ENCODE assay signal across 22 cellular contexts in genomic region chr5:30736642-30737041, GRCh38.
DNase-seq lines count a peak whose midpoint lies in the region; ATAC-seq and TF ChIP-seq lines count a peak whose summit lies in the region.
"Had no signal": no experiment of that assay in that cellular context is flagged by ENCODE, and none has a peak within 500 bp of the region (broad histone marks: within the 10 kb centered on the region; RNA-seq: fewer than 3 reads in every experiment).

No MANE protein-coding gene starts in this region.

- no peak for TF ChIP-seq EP300 in suprapubic skin (IDR thresholded peaks at IDR 0.05)

- H3K9me3 Mint-ChIP-seq in activated T-helper 2 cell treated with anti-CD3 and anti-CD28 coated beads, Interferon-gamma antibody, Interleukin-2, Interleukin-4, amounts not matched to agents 10 μg/mL and 5 μg/mL and 100 μg/mL, durations not matched to agents 14 hours and 24 hours and 36 hours: peaks cover 33% of the 10 kb centered on the region

- H3K4me3 Mint-ChIP-seq in activated T-helper 2 cell treated with anti-CD3 and anti-CD28 coated beads, Interferon-gamma antibody, Interleukin-2, Interleukin-4, amounts not matched to agents 10 μg/mL and 5 μg/mL and 100 μg/mL, durations not matched to agents 14 hours and 24 hours and 36 hours (ENCODE audit: low read depth): no peak overlapping the region
- H3K4me3 Mint-ChIP-seq: CD4-positive, alpha-beta memory T cell had no signal

- no peaks in the 10 kb centered on the region for H3K27me3 Mint-ChIP-seq in activated T-helper 2 cell treated with anti-CD3 and anti-CD28 coated beads, Interferon-gamma antibody, Interleukin-2, Interleukin-4, amounts not matched to agents 10 μg/mL and 5 μg/mL and 100 μg/mL, durations not matched to agents 14 hours and 24 hours and 36 hours (ENCODE audit: low read depth)
- H3K27me3 Mint-ChIP-seq: CD4-positive, alpha-beta memory T cell had no signal

- ATAC-seq in mucosa of descending colon: no peak
- ATAC-seq: GM12878 had no signal

- intact Hi-C loops in activated T-helper 2 cell treated with anti-CD3 and anti-CD28 coated beads, Interferon-gamma antibody, Interleukin-2, Interleukin-4, amounts not matched to agents 10 μg/mL and 5 μg/mL and 100 μg/mL, durations not matched to agents 14 hours and 24 hours and 36 hours (cut with micrococcal nuclease): no loop called here
- intact Hi-C loops in mucosa of descending colon (cut with DNase I, micrococcal nuclease): no loop called here

- in situ Hi-C loops in astrocyte of the spinal cord (cut with HindIII; ENCODE audit: low sequenced_read_pairs): no loop called here

- H3K9me3 ChIP-seq in mucosa of descending colon: no peaks in the 10 kb centered on the region
- no peaks in the 10 kb centered on the region for H3K9me3 ChIP-seq in suprapubic skin
- H3K9me3 ChIP-seq: BLaER1 treated with 17β-estradiol and CSF1 and Interleukin-3, amounts not matched to agents 10 nM and 100 nM; Caco-2; HAP-1; Peyer's patch had no signal

- H3K36me3 Mint-ChIP-seq in activated T-helper 2 cell treated with anti-CD3 and anti-CD28 coated beads, Interferon-gamma antibody, Interleukin-2, Interleukin-4, amounts not matched to agents 10 μg/mL and 5 μg/mL and 100 μg/mL, durations not matched to agents 14 hours and 24 hours and 36 hours (ENCODE audit: low read depth): no peaks in the 10 kb centered on the region
- H3K36me3 Mint-ChIP-seq: CD4-positive, alpha-beta memory T cell had no signal

- H3K27ac Mint-ChIP-seq in activated T-helper 2 cell treated with anti-CD3 and anti-CD28 coated beads, Interferon-gamma antibody, Interleukin-2, Interleukin-4, amounts not matched to agents 10 μg/mL and 5 μg/mL and 100 μg/mL, durations not matched to agents 14 hours and 24 hours and 36 hours: no peak overlapping the region
- H3K27ac Mint-ChIP-seq: CD4-positive, alpha-beta memory T cell had no signal

- H3K4me1 ChIP-seq in mucosa of descending colon (ENCODE audit: low read depth) (no peaks in the 10 kb centered on the region), suprapubic skin (no peaks in the 10 kb centered on the region)
- H3K4me1 ChIP-seq: Caco-2, Peyer's patch had no signal

- H3K36me3 ChIP-seq in mucosa of descending colon (ENCODE audit: low read depth) (no peaks in the 10 kb centered on the region), suprapubic skin (no peaks in the 10 kb centered on the region)
- H3K36me3 ChIP-seq: BLaER1 treated with 17β-estradiol and CSF1 and Interleukin-3, amounts not matched to agents 10 nM and 100 nM; HAP-1; Peyer's patch had no signal

- TF ChIP-seq CTCF in astrocyte of the spinal cord (IDR thresholded peaks at IDR 0.05; ENCODE audit: low read depth, low read length): no peak
- TF ChIP-seq CTCF in mucosa of descending colon (IDR thresholded peaks at IDR 0.05): no peak
- TF ChIP-seq CTCF in suprapubic skin (IDR thresholded peaks at IDR 0.05): no peak

- H3K27ac ChIP-seq in substantia nigra (ENCODE audit: low read depth, low read length, poor library complexity, severe bottlenecking) (no peak overlapping the region), suprapubic skin (no peak overlapping the region)
- H3K27ac ChIP-seq: BLaER1 treated with 17β-estradiol and CSF1 and Interleukin-3, amounts not matched to agents 10 nM and 100 nM; GM23248; Peyer's patch had no signal

- no peak overlapping the region for H3K4me3 ChIP-seq in astrocyte of the spinal cord (ENCODE audit: low read depth, low read length)
- H3K4me3 ChIP-seq in mucosa of descending colon: no peak overlapping the region
- H3K4me3 ChIP-seq in suprapubic skin: no peak overlapping the region
- H3K4me3 ChIP-seq: BLaER1 treated with 17β-estradiol and CSF1 and Interleukin-3, amounts not matched to agents 10 nM and 100 nM; GM12878; GM23248; HAP-1; Peyer's patch had no signal

- DNase-seq in NCI-H69 (lab: John Stamatoyannopoulos, UW) (peak; percentile 14), astrocyte of the spinal cord (ENCODE audit: low read depth, low spot score) (peak; percentile 28), iris pigment epithelial cell (ENCODE audit: low read depth) (peak; percentile 5), mucosa of descending colon (no peak), substantia nigra (lab: John Stamatoyannopoulos, UW) (no peak), suprapubic skin (ENCODE audit: low spot score in 2 of 2) (no peak)
- DNase-seq in activated T-helper 2 cell treated with anti-CD3 and anti-CD28 coated beads, Interferon-gamma antibody, Interleukin-2, Interleukin-4, amounts not matched to agents 10 μg/mL and 5 μg/mL and 100 μg/mL, durations not matched to agents 14 hours and 24 hours and 36 hours (ENCODE audit: low spot score): no peak
- DNase-seq: Caco-2; CD4-positive, alpha-beta memory T cell; DMS 273 treated with DMSO at 0.1 percent for 48 hours; DND-41; GM23248; KG1; NCI-H1105 treated with DMSO at 0.1 percent for 48 hours; NCI-H2029 treated with DMSO at 0.1 percent for 48 hours; NCI-H345; NCI-H524; NCI-H82; Peyer's patch had no signal

- no peaks in the 10 kb centered on the region for H3K27me3 ChIP-seq in suprapubic skin
- H3K27me3 ChIP-seq: BLaER1 treated with 17β-estradiol and CSF1 and Interleukin-3, amounts not matched to agents 10 nM and 100 nM; Peyer's patch had no signal

- H3K4me1 Mint-ChIP-seq in activated T-helper 2 cell treated with anti-CD3 and anti-CD28 coated beads, Interferon-gamma antibody, Interleukin-2, Interleukin-4, amounts not matched to agents 10 μg/mL and 5 μg/mL and 100 μg/mL, durations not matched to agents 14 hours and 24 hours and 36 hours (ENCODE audit: low read depth): no peaks in the 10 kb centered on the region
- H3K4me1 Mint-ChIP-seq: CD4-positive, alpha-beta memory T cell had no signal

- TF ChIP-seq POLR2A in suprapubic skin (IDR thresholded peaks at IDR 0.05): no peak

Comparison
In these comparisons a context has a peak if more than half of its experiments do, and no peak if none do; other contexts are left out.
1. DNase-seq: peak in NCI-H69 (single experiment), astrocyte of the spinal cord (single experiment) and iris pigment epithelial cell (single experiment); none in activated T-helper 2 cell treated with anti-CD3 and anti-CD28 coated beads, Interferon-gamma antibody, Interleukin-2, Interleukin-4, amounts not matched to agents 10 μg/mL and 5 μg/mL and 100 μg/mL, durations not matched to agents 14 hours and 24 hours and 36 hours (single experiment), mucosa of descending colon (0 of 3), substantia nigra (0 of 49) and suprapubic skin (0 of 2).